ENCODE assay signal across 12 cellular contexts in genomic region chr13:68810660-68811059, GRCh38.
A peak's percentile ranks its signal among the peaks of the same experiment; 100 is the strongest.
DNase-seq lines count a peak whose midpoint lies in the region; ATAC-seq and TF ChIP-seq lines count a peak whose summit lies in the region.
"Had no signal": no experiment of that assay in that cellular context is flagged by ENCODE, and none has a peak within 500 bp of the region (broad histone marks: within the 10 kb centered on the region; RNA-seq: fewer than 3 reads in every experiment).

No MANE protein-coding gene starts in this region.

- H3K9me2 ChIP-seq in Loucy (replicated peaks; ENCODE audit: low read depth, low read length) (no peaks in the 10 kb centered on the region), SK-N-SH (no peaks in the 10 kb centered on the region)

- no peaks in the 10 kb centered on the region for H3K9me3 ChIP-seq in Loucy (ENCODE audit: insufficient read depth, low read depth, low read length)
- H3K9me3 ChIP-seq in SK-N-SH: no peaks in the 10 kb centered on the region
- H3K9me3 ChIP-seq: upper lobe of left lung had no signal

- H3K79me2 ChIP-seq in Loucy (ENCODE audit: insufficient read depth, low read length) (no peaks in the 10 kb centered on the region), SK-N-SH (ENCODE audit: insufficient read depth) (no peaks in the 10 kb centered on the region)

- H3K4me1 ChIP-seq in Loucy (ENCODE audit: insufficient read depth, low read length, poor library complexity, severe bottlenecking): no peaks in the 10 kb centered on the region
- no peaks in the 10 kb centered on the region for H3K4me1 ChIP-seq in SK-N-SH (ENCODE audit: control insufficient read depth in 1 of 2, insufficient read depth in 2 of 2, low read depth in 1 of 2, low read length in 1 of 2)
- H3K4me1 ChIP-seq: upper lobe of left lung had no signal

- H4K20me1 ChIP-seq in Loucy (ENCODE audit: insufficient read depth, low read length, poor library complexity, severe bottlenecking): no peaks in the 10 kb centered on the region
- H4K20me1 ChIP-seq in SK-N-SH (ENCODE audit: insufficient read depth): no peaks in the 10 kb centered on the region

- POLR2A ChIA-PET in SK-N-SH (lab: Yijun Ruan, JAX): no interaction called here

- H3K9ac ChIP-seq in Loucy (ENCODE audit: low read depth, low read length, poor library complexity, severe bottlenecking): no peak overlapping the region
- H3K9ac ChIP-seq in SK-N-SH: no peak overlapping the region

- DNase-seq in DMS 273 (lab: John Stamatoyannopoulos, UW; ENCODE audit: unreplicated experiment) (peak; percentile 1), DMS 273 treated with DMSO at 0.1 percent for 48 hours (lab: John Stamatoyannopoulos, UW) (no peak), SK-N-SH (peak; percentile 3), left kidney (ENCODE audit: low read depth, low spot score) (peak; percentile 4), NCI-H524 treated with DMSO at 0.1 percent for 48 hours (lab: John Stamatoyannopoulos, UW) (no peak), OCI-M2 (lab: John Stamatoyannopoulos, UW; ENCODE audit: unreplicated experiment) (no peak)
- DNase-seq: 8988T; activated CD4-positive, alpha-beta T cell treated with anti-CD3 and anti-CD28 coated beads, Interleukin-2, amount 10 ng/mL, durations not matched to agents 24 days and 14 days; Calu3; upper lobe of left lung had no signal

- no peak for TF ChIP-seq EP300 in SK-N-SH (IDR thresholded peaks at IDR 0.05; ENCODE audit: borderline replicate concordance in 1 of 2, low read depth in 1 of 2, low read length in 1 of 2)

- CTCF ChIA-PET in SK-N-SH (lab: Yijun Ruan, JAX): interaction anchor here (0.8 to 1.5 kb wide), 3 partner anchors 15 to 144 kb away, joined by 3 to 7 read pairs (median 3); no protein-coding TSS in a partner anchor

- H3F3A ChIP-seq in Loucy (ENCODE audit: low read depth): no peaks in the 10 kb centered on the region
- no peaks in the 10 kb centered on the region for H3F3A ChIP-seq in SK-N-SH (replicated peaks; ENCODE audit: insufficient read depth)

- no peak overlapping the region for H2AFZ ChIP-seq in Loucy (ENCODE audit: low read length)
- no peak overlapping the region for H2AFZ ChIP-seq in SK-N-SH (ENCODE audit: low read depth)

- TF ChIP-seq RAD21 in SK-N-SH (IDR thresholded peaks at IDR 0.05; ENCODE audit: low read length): peak; percentile 65

- H3K27ac ChIP-seq in SK-N-SH (ENCODE audit: low read depth in 2 of 2, low read length in 1 of 2): no peak overlapping the region
- H3K27ac ChIP-seq: upper lobe of left lung had no signal

- TF ChIP-seq CTCF in Loucy (conservative IDR thresholded peaks at IDR 0.05; ENCODE audit: low read length) (peak; percentile 24; the same call in 1 of the 2 replicates), SK-N-SH (IDR thresholded peaks at IDR 0.05) (peak; percentile 27; the same call in 1 of the 2 replicates)

- 27% methylated on average over 1 of the region's 1 CpG for WGBS in SK-N-SH (ENCODE audit: low lambda C conversion rate)

- H3K4me3 ChIP-seq in Loucy (ENCODE audit: low read length, poor library complexity, severe bottlenecking): no peak overlapping the region
- H3K4me3 ChIP-seq in SK-N-SH (ENCODE audit: low read depth in 2 of 2, low read length in 1 of 2): no peak overlapping the region
- H3K4me3 ChIP-seq: upper lobe of left lung had no signal

- H3K36me3 ChIP-seq in Loucy (ENCODE audit: insufficient read depth, low read length) (no peaks in the 10 kb centered on the region), SK-N-SH (replicated peaks in 1 of 2; ENCODE audit: control insufficient read depth in 1 of 2, insufficient read depth in 2 of 2, low read length in 1 of 2) (no peaks in the 10 kb centered on the region)
- H3K36me3 ChIP-seq: upper lobe of left lung had no signal

- H3K4me2 ChIP-seq in Loucy (ENCODE audit: low read depth, low read length, poor library complexity, severe bottlenecking): no peak overlapping the region
- no peak overlapping the region for H3K4me2 ChIP-seq in SK-N-SH

- H3K27me3 ChIP-seq in Loucy (ENCODE audit: insufficient read depth, low read length, poor library complexity, severe bottlenecking): no peaks in the 10 kb centered on the region
- no peaks in the 10 kb centered on the region for H3K27me3 ChIP-seq in SK-N-SH (ENCODE audit: insufficient read depth)
- H3K27me3 ChIP-seq: upper lobe of left lung had no signal

- ATAC-seq in HG03571 (IDR thresholded peaks at IDR 0.05; ENCODE audit: unreplicated experiment): no peak

TF ChIP-seq in SK-N-SH, 30 proteins besides CTCF, POLR2A, EP300 and RAD21:
- TF ChIP-seq GATA2 (CRISPR knock-in tag; IDR thresholded peaks at IDR 0.05) (no peak), TAF1 (IDR thresholded peaks at IDR 0.05; ENCODE audit: borderline replicate concordance, low read depth, low read length) (no peak), TEAD4 (IDR thresholded peaks at IDR 0.05; ENCODE audit: borderline replicate concordance, insufficient read depth) (no peak), FOSL2 (IDR thresholded peaks at IDR 0.05; ENCODE audit: borderline replicate concordance, low read depth) (no peak), TCF12 (IDR thresholded peaks at IDR 0.05) (no peak), SMC3 (IDR thresholded peaks at IDR 0.05; ENCODE audit: low read depth, low read length) (peak; percentile 44; the same call in 1 of the 2 replicates)
TF ChIP-seq in SK-N-SH: peak in this region for 1.

Comparison
In these comparisons a context has a peak if more than half of its experiments do, and no peak if none do; other contexts are left out.
1. DNase-seq: peak in DMS 273 (single experiment), SK-N-SH (single experiment) and left kidney (single experiment); none in DMS 273 treated with DMSO at 0.1 percent for 48 hours (single experiment), NCI-H524 treated with DMSO at 0.1 percent for 48 hours (single experiment) and OCI-M2 (single experiment).